Comparison of ENCODE assay signal across 26 cellular contexts in the genomic region with DNA sequence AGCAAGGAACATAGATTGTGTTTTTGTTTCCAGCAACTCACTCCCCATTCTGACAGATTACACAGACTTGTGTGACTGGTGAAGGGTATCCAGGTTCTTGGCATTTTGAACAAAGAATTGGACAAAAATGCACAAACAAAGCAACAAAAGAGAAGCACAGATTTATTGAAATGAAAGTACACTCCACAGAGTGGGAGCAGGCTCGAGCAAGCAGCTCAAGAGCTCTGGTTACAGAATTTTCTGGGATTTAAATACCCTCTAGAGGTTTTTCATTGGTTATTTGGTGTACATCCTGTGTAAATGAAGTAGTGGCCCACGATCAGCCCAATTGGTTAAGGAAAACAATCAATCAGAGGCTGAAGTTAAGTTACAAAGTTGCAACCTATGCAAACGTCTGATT.
A peak's percentile ranks its signal among the peaks of the same experiment; 100 is the strongest.
DNase-seq lines count a peak whose midpoint lies in the region; ATAC-seq, FAIRE-seq and TF ChIP-seq lines count a peak whose summit lies in the region.
"Had no signal": no experiment of that assay in that cellular context is flagged by ENCODE, and none has a peak within 500 bp of the region (broad histone marks: within the 10 kb centered on the region; RNA-seq: fewer than 3 reads in every experiment).

No MANE protein-coding gene starts in this region.

- H3K4me2 ChIP-seq in neuronal stem cell (ENCODE audit: insufficient read depth, low read length, poor library complexity, severe bottlenecking): no peak overlapping the region

- H3K4me3 ChIP-seq in heart left ventricle (peak overlapping the region in 2 of 12 donors; percentile 18 to 23), right cardiac atrium (ENCODE audit: low read length) (no peak overlapping the region), endodermal cell (ENCODE audit: low read length) (peak overlapping the region; percentile 77), neuronal stem cell (ENCODE audit: low read length in 2 of 2) (no peak overlapping the region), vagina (peak overlapping the region in 1 of 2 donors; percentile 1)
- H3K4me3 ChIP-seq: HAP-1, SJSA1, thyroid gland had no signal

- no peak for FAIRE-seq in GM12891 (lab: Jason Lieb, UNC)

- H2BK12ac ChIP-seq in neuronal stem cell (ENCODE audit: low read length): no peak overlapping the region

- no peak overlapping the region for H2BK5ac ChIP-seq in neuronal stem cell (ENCODE audit: low read length)

- H2AFZ ChIP-seq in neuronal stem cell (ENCODE audit: low read length): no peak overlapping the region

- H3K9ac ChIP-seq in endodermal cell (ENCODE audit: extremely low read depth, low read length, poor library complexity, severe bottlenecking) (no peak overlapping the region), neuronal stem cell (ENCODE audit: low read depth, low read length, poor library complexity) (no peak overlapping the region)

- H2BK15ac ChIP-seq in neuronal stem cell (ENCODE audit: low read length): no peak overlapping the region

- no peak overlapping the region for H3K23ac ChIP-seq in neuronal stem cell (ENCODE audit: low read depth, low read length, poor library complexity)

- no peak overlapping the region for H3K18ac ChIP-seq in neuronal stem cell (ENCODE audit: low read length)

- DNase-seq in heart left ventricle (no peak), right cardiac atrium (no peak), endodermal cell (no peak), neuronal stem cell (ENCODE audit: low spot score) (no peak), vagina (ENCODE audit: extremely low spot score in 2 of 2) (no peak), midbrain (lab: John Stamatoyannopoulos, UW) (no peak), GM12891 (ENCODE audit: insufficient read length, low spot score) (no peak)
- no peak for DNase-seq in stimulated activated CD4-positive, alpha-beta T cell treated with anti-CD3 and anti-CD28 coated beads, Interleukin-2, amount 100 ng/mL, for 48 hours
- DNase-seq: 8988T; activated CD4-positive, alpha-beta T cell treated with anti-CD3 and anti-CD28 coated beads, Interleukin-2, amount 10 ng/mL, durations not matched to agents 24 days and 14 days; activated CD8-positive, alpha-beta memory T cell treated with anti-CD3 and anti-CD28 coated beads for 24 hours; activated T-cell treated with anti-CD3 and anti-CD28 coated beads for 4 hours; left ventricle myocardium superior; NCI-H1694; NCI-H2171; NCI-H510A; occipital lobe; RPMI8226; stimulated activated naive CD4-positive, alpha-beta T cell treated with Interleukin-2 at 50 U/mL for 16 hours; T1000; thyroid gland had no signal

- TF ChIP-seq CTCF in heart left ventricle (IDR thresholded peaks at IDR 0.05): no peak
- no peak for TF ChIP-seq CTCF in endodermal cell (conservative IDR thresholded peaks at IDR 0.05)
- TF ChIP-seq CTCF in vagina (IDR thresholded peaks at IDR 0.05): no peak

- H3K4me1 ChIP-seq in heart left ventricle (peaks cover 0 to 46% (median 11%) of the 10 kb centered on the region in 12 donors), right cardiac atrium (ENCODE audit: control insufficient read depth, insufficient read depth, low read length) (no peaks in the 10 kb centered on the region), endodermal cell (ENCODE audit: control insufficient read depth, insufficient read depth, low read length) (no peaks in the 10 kb centered on the region), neuronal stem cell (ENCODE audit: control insufficient read depth in 2 of 2, insufficient read depth in 1 of 2, low read depth in 1 of 2, low read length in 2 of 2) (peaks cover 5 to 6% of the 10 kb centered on the region in 2 donors), vagina (peaks cover 19% of the 10 kb centered on the region)

- H4K91ac ChIP-seq in neuronal stem cell (ENCODE audit: low read depth, low read length, poor library complexity): no peak overlapping the region

- no peak overlapping the region for H3K14ac ChIP-seq in neuronal stem cell (ENCODE audit: low read length)

- no peak overlapping the region for H3K27ac Mint-ChIP-seq in endodermal cell
- H3K27ac Mint-ChIP-seq: activated CD4-positive, alpha-beta T cell treated with anti-CD3 and anti-CD28 coated beads, Interleukin-2, amount 10 ng/mL, durations not matched to agents 24 days and 14 days; activated naive CD4-positive, alpha-beta T cell treated with anti-CD3 and anti-CD28 coated beads, Interleukin-2, amount 50 U/mL, for 24 hours; activated T-helper 2 cell treated with anti-CD3 and anti-CD28 coated beads, Interferon-gamma antibody, Interleukin-2, Interleukin-4, amounts not matched to agents 10 μg/mL and 5 μg/mL and 100 μg/mL, durations not matched to agents 14 hours and 24 hours and 36 hours had no signal

- no peak overlapping the region for H2BK120ac ChIP-seq in neuronal stem cell (ENCODE audit: low read depth, low read length)

- H3K27me3 Mint-ChIP-seq in endodermal cell (ENCODE audit: insufficient read depth): no peaks in the 10 kb centered on the region
- H3K27me3 Mint-ChIP-seq: activated CD4-positive, alpha-beta T cell treated with anti-CD3 and anti-CD28 coated beads, Interleukin-2, amount 10 ng/mL, durations not matched to agents 24 days and 14 days; activated naive CD4-positive, alpha-beta T cell treated with anti-CD3 and anti-CD28 coated beads, Interleukin-2, amount 50 U/mL, for 24 hours had no signal

- H3K27me3 ChIP-seq in heart left ventricle: no peaks in the 10 kb centered on the region
- H3K27me3 ChIP-seq in right cardiac atrium (ENCODE audit: control insufficient read depth, insufficient read depth): no peaks in the 10 kb centered on the region
- no peaks in the 10 kb centered on the region for H3K27me3 ChIP-seq in endodermal cell (ENCODE audit: control insufficient read depth, insufficient read depth, low read length, poor library complexity, severe bottlenecking)
- no peaks in the 10 kb centered on the region for H3K27me3 ChIP-seq in neuronal stem cell (ENCODE audit: control insufficient read depth in 3 of 3, insufficient read depth in 3 of 3, low read depth in 1 of 3, low read length in 3 of 3)
- H3K27me3 ChIP-seq in vagina: no peaks in the 10 kb centered on the region
- H3K27me3 ChIP-seq: SJSA1, thyroid gland had no signal

- H3K79me1 ChIP-seq in neuronal stem cell (ENCODE audit: low read depth, low read length): no peaks in the 10 kb centered on the region

- intact Hi-C loops in heart left ventricle (cut with DNase I): loop anchor here in 2 of 10 donors (5.0 to 10.0 kb wide), 2 partner anchors 158 to 200 kb away; no protein-coding TSS in a partner anchor
- intact Hi-C loops in right cardiac atrium (cut with DNase I): no loop called here
- intact Hi-C loops in vagina (cut with DNase I): no loop called here

- H3K4ac ChIP-seq in neuronal stem cell (ENCODE audit: low read length): no peak overlapping the region

- H3K9me3 ChIP-seq in heart left ventricle: peaks cover 0 to 11% (median 0%) of the 10 kb centered on the region in 12 donors
- no peaks in the 10 kb centered on the region for H3K9me3 ChIP-seq in right cardiac atrium (ENCODE audit: control insufficient read depth, low read length)
- peaks cover 22% of the 10 kb centered on the region for H3K9me3 ChIP-seq in endodermal cell (ENCODE audit: control insufficient read depth, low read length)
- peaks cover 8 to 9% of the 10 kb centered on the region in 2 donors for H3K9me3 ChIP-seq in neuronal stem cell (replicated peaks in 1 of 2; ENCODE audit: control insufficient read depth in 2 of 2, insufficient read depth in 1 of 2, low read depth in 1 of 2, low read length in 2 of 2)
- no peaks in the 10 kb centered on the region for H3K9me3 ChIP-seq in vagina
- H3K9me3 ChIP-seq: SJSA1, thyroid gland had no signal

- no peak overlapping the region for H2AK5ac ChIP-seq in neuronal stem cell (ENCODE audit: low read depth, low read length)

- H3K4me3 Mint-ChIP-seq in endodermal cell: no peak overlapping the region
- H3K4me3 Mint-ChIP-seq: activated CD4-positive, alpha-beta T cell treated with anti-CD3 and anti-CD28 coated beads, Interleukin-2, amount 10 ng/mL, durations not matched to agents 24 days and 14 days; activated naive CD4-positive, alpha-beta T cell treated with anti-CD3 and anti-CD28 coated beads, Interleukin-2, amount 50 U/mL, for 24 hours had no signal

- H3K36me3 ChIP-seq in heart left ventricle (no peaks in the 10 kb centered on the region), endodermal cell (ENCODE audit: control insufficient read depth, insufficient read depth, low read length) (no peaks in the 10 kb centered on the region), neuronal stem cell (replicated peaks in 1 of 2; ENCODE audit: control insufficient read depth in 2 of 2, insufficient read depth in 2 of 2, low read length in 2 of 2) (no peaks in the 10 kb centered on the region), vagina (no peaks in the 10 kb centered on the region)
- H3K36me3 ChIP-seq: HAP-1, SJSA1, thyroid gland had no signal

- no peak overlapping the region for H4K8ac ChIP-seq in neuronal stem cell (ENCODE audit: low read depth, low read length)

- no peak for ATAC-seq in heart left ventricle
- no peak for ATAC-seq in right cardiac atrium

- peaks cover 1% of the 10 kb centered on the region for H3K36me3 Mint-ChIP-seq in endodermal cell (ENCODE audit: low read depth)
- H3K36me3 Mint-ChIP-seq: activated naive CD4-positive, alpha-beta T cell treated with anti-CD3 and anti-CD28 coated beads, Interleukin-2, amount 50 U/mL, for 24 hours had no signal

- peaks cover 19% of the 10 kb centered on the region for H3K9me3 Mint-ChIP-seq in endodermal cell
- H3K9me3 Mint-ChIP-seq: activated CD4-positive, alpha-beta T cell treated with anti-CD3 and anti-CD28 coated beads, Interleukin-2, amount 10 ng/mL, durations not matched to agents 24 days and 14 days; activated naive CD4-positive, alpha-beta T cell treated with anti-CD3 and anti-CD28 coated beads, Interleukin-2, amount 50 U/mL, for 24 hours had no signal

- peak overlapping the region in 8 of 12 donors; percentile 45 to 79 (median 60) for H3K27ac ChIP-seq in heart left ventricle
- no peak overlapping the region for H3K27ac ChIP-seq in right cardiac atrium (ENCODE audit: low read length)
- peak overlapping the region; percentile 9 for H3K27ac ChIP-seq in endodermal cell (ENCODE audit: low read depth, low read length)
- peak overlapping the region; percentile 88 for H3K27ac ChIP-seq in neuronal stem cell (replicated peaks; ENCODE audit: low read length)
- H3K27ac ChIP-seq in vagina: peak overlapping the region; percentile 60
- H3K27ac ChIP-seq: C4-2B, SJSA1, thyroid gland had no signal

- TF ChIP-seq POLR2A in heart left ventricle (IDR thresholded peaks at IDR 0.05): no peak
- TF ChIP-seq POLR2A in vagina (IDR thresholded peaks at IDR 0.05): no peak
- TF ChIP-seq POLR2A in GM12891 (IDR thresholded peaks at IDR 0.05; ENCODE audit: low read depth, low read length): no peak

- H3K4me1 Mint-ChIP-seq in endodermal cell: peaks cover 23% of the 10 kb centered on the region
- H3K4me1 Mint-ChIP-seq: activated CD4-positive, alpha-beta T cell treated with anti-CD3 and anti-CD28 coated beads, Interleukin-2, amount 10 ng/mL, durations not matched to agents 24 days and 14 days had no signal

- 88 to 100% (median 90%) methylated on average over 3 of the region's 3 CpGs for WGBS in heart left ventricle, 4 donors
- 80% methylated on average over 3 of the region's 3 CpGs for WGBS in right cardiac atrium
- 88 to 93% methylated on average over 2 to 3 of the region's 3 CpGs for WGBS in endodermal cell (ENCODE audit: insufficient coverage in 1 of 2, insufficient read length in 1 of 2), 2 experiments
- no CpG with 5 or more reads among the region's 3 CpGs for WGBS in neuronal stem cell (ENCODE audit: extremely low coverage in 2 of 2, insufficient read length in 2 of 2, insufficient replicate concordance in 1 of 2), 2 donors
